Comparison of ENCODE assay signal across 8 cellular contexts in the genomic region with DNA sequence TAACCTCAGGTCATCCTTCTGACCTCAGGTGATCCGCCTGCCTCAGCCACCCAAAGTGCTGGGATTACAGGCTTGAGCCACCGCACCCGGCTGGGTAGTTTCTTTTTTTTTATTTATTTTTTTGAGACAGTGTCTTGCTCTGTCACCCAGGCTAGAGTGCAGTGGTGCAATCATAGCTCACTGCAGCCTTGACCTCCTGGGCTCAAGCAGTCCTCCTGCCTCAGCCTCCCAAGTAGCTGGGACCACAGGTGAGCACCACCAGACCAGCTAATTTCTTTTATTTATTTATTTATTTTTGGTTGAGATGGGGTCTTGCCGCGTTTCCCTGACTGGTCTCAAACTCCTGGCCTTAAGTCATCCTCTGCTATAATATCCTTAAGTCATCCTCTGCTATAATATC. TPM values are rescaled to one million over a fixed set of nuclear protein-coding genes. Genes with fewer than 3 reads are reported as not detected.
DNase-seq lines count a peak whose midpoint lies in the region; ATAC-seq, FAIRE-seq and TF ChIP-seq lines count a peak whose summit lies in the region.
"Not testable (repeated sequence)": the region's sequence is repeated elsewhere in the genome, so short reads cannot be mapped to it uniquely, and the experiment has no call there.

No MANE protein-coding gene starts in this region.

- BruUV-seq in HepG2 (replicated peaks; lab: Mats Ljungman, UMichigan): not testable (repeated sequence)

- H3K79me2 ChIP-seq in HepG2 (ENCODE audit: insufficient read depth, low read length): peaks cover 90% of the 10 kb centered on the region

- H3K27me3 Mint-ChIP-seq in CD4-positive, alpha-beta T cell; chondrocyte (ENCODE audit: low read depth); stimulated activated memory B cell treated with anti-CD40 and anti-IgM and Interleukin-4, amounts not matched to agents 10 μg/mL and 1 μg/mL and 100 μg/mL, for 72 hours: not testable (repeated sequence)

- CTCF ChIA-PET in CD4-positive, alpha-beta T cell (lab: Charles Lee); HepG2 (lab: Yijun Ruan, JAX; ENCODE audit: low intra/inter-chr PET ratio, low total read pairs): not testable (repeated sequence)

- not testable (repeated sequence) for TF ChIP-seq POLR2A in gastroesophageal sphincter (IDR thresholded peaks at IDR 0.05); HepG2 (IDR thresholded peaks at IDR 0.05; ENCODE audit: insufficient read depth in 1 of 2, low read depth in 2 of 2, low read length in 2 of 2); prostate gland (IDR thresholded peaks at IDR 0.05); transverse colon (IDR thresholded peaks at IDR 0.05)

- H3K27ac ChIP-seq in CD4-positive, alpha-beta T cell (ENCODE audit: low read depth, low read length); WERI-Rb-1; HepG2 (ENCODE audit: extremely low read length, insufficient read depth, low read length): not testable (repeated sequence)
- peak overlapping the region in 3 of 4 donors; percentile 67 to 88 (median 68) for H3K27ac ChIP-seq in gastroesophageal sphincter
- peak overlapping the region; percentile 44 to 75 for H3K27ac ChIP-seq in prostate gland
- H3K27ac ChIP-seq in transverse colon: peak overlapping the region; percentile 40 to 80 (median 52)

- not testable (repeated sequence) for ATAC-seq in CD4-positive, alpha-beta T cell (ENCODE audit: poor library complexity); gastroesophageal sphincter; HepG2; stimulated activated memory B cell treated with anti-CD40 and anti-IgM and Interleukin-4, amounts not matched to agents 10 μg/mL and 1 μg/mL and 100 μg/mL, for 72 hours

- H4K20me1 ChIP-seq in HepG2 (ENCODE audit: insufficient read depth, low read length): peaks cover 81% of the 10 kb centered on the region

- H3K27ac Mint-ChIP-seq in CD4-positive, alpha-beta T cell: peak overlapping the region; percentile 14
- peak overlapping the region; percentile 76 for H3K27ac Mint-ChIP-seq in chondrocyte (ENCODE audit: unreplicated experiment)
- H3K27ac Mint-ChIP-seq in stimulated activated memory B cell treated with anti-CD40 and anti-IgM and Interleukin-4, amounts not matched to agents 10 μg/mL and 1 μg/mL and 100 μg/mL, for 72 hours: peak overlapping the region; percentile 70

- H3K36me3 ChIP-seq in WERI-Rb-1, gastroesophageal sphincter, prostate gland, transverse colon: not testable (repeated sequence)
- H3K36me3 ChIP-seq in HepG2 (replicated peaks in 1 of 2; ENCODE audit: control insufficient read depth in 1 of 2, insufficient read depth in 2 of 2, low read length in 2 of 2): peaks cover 1 to 23% of the 10 kb centered on the region in 2 experiments; a peak in 4 of 5 replicates

- H3K4me3 Mint-ChIP-seq in CD4-positive, alpha-beta T cell; chondrocyte (ENCODE audit: unreplicated experiment); stimulated activated memory B cell treated with anti-CD40 and anti-IgM and Interleukin-4, amounts not matched to agents 10 μg/mL and 1 μg/mL and 100 μg/mL, for 72 hours: not testable (repeated sequence)

- H3K4me3 ChIP-seq in WERI-Rb-1 (ENCODE audit: low read depth, low read length); gastroesophageal sphincter; HepG2 (replicated peaks in 1 of 3; ENCODE audit: insufficient read depth in 1 of 3, low read depth in 2 of 3, low read length in 3 of 3); prostate gland; transverse colon: not testable (repeated sequence)

- TF ChIP-seq RAD21 in HepG2 (CRISPR knock-in tag; IDR thresholded peaks at IDR 0.05): not testable (repeated sequence)

- FAIRE-seq in HepG2 (lab: Jason Lieb, UNC): not testable (repeated sequence)

- intact Hi-C loops in CD4-positive, alpha-beta T cell (cut with DNase I, micrococcal nuclease): loop anchor here in 1 of 2 experiments (5.0 kb wide), 1 partner anchor 1755 kb away; the partner anchor contains the start of gene DAGLB
- intact Hi-C loops in HepG2 (cut with micrococcal nuclease; ENCODE audit: unreplicated experiment); transverse colon (cut with DNase I; ENCODE audit: low total_unique reads): not testable (repeated sequence)
- intact Hi-C loops in prostate gland (cut with DNase I): loop anchor here (2.0 kb wide), 1 partner anchor 52 kb away; no protein-coding TSS in a partner anchor

- H3K4me2 ChIP-seq in HepG2 (ENCODE audit: low read depth, low read length): not testable (repeated sequence)

- peaks cover 33% of the 10 kb centered on the region for H3K36me3 Mint-ChIP-seq in CD4-positive, alpha-beta T cell (ENCODE audit: low read depth)
- H3K36me3 Mint-ChIP-seq in chondrocyte (ENCODE audit: low read depth): not testable (repeated sequence)
- H3K36me3 Mint-ChIP-seq in stimulated activated memory B cell treated with anti-CD40 and anti-IgM and Interleukin-4, amounts not matched to agents 10 μg/mL and 1 μg/mL and 100 μg/mL, for 72 hours: peaks cover 24% of the 10 kb centered on the region

- not testable (repeated sequence) for H3K27me3 ChIP-seq in CD4-positive, alpha-beta T cell (ENCODE audit: control insufficient read depth, insufficient read depth, low read length); WERI-Rb-1 (ENCODE audit: insufficient read depth, low read depth, severe bottlenecking); gastroesophageal sphincter; HepG2 (ENCODE audit: control insufficient read depth in 1 of 2, insufficient read depth in 2 of 2, low read length in 2 of 2); prostate gland (replicated peaks; ENCODE audit: insufficient read depth); transverse colon

- 59 to 88% methylated on average over 5 of the region's 5 CpGs for whole genome bisulfite sequencing in gastroesophageal sphincter (ENCODE audit: low coverage in 1 of 2), 2 donors
- 90% methylated on average over 5 of the region's 5 CpGs for WGBS in HepG2 (ENCODE audit: low lambda C conversion rate)
- WGBS in prostate gland: 79% methylated on average over 5 of the region's 5 CpGs
- 66 to 85% methylated on average over 3 to 5 of the region's 5 CpGs for WGBS in transverse colon (ENCODE audit: low coverage in 1 of 2), 2 donors

- TF ChIP-seq EP300 in gastroesophageal sphincter (IDR thresholded peaks at IDR 0.05); HepG2 (IDR thresholded peaks at IDR 0.05; ENCODE audit: low read depth in 2 of 2, low read length in 2 of 2); HepG2 (CRISPR knock-in tag; IDR thresholded peaks at IDR 0.05; ENCODE audit: borderline replicate concordance); transverse colon (IDR thresholded peaks at IDR 0.05; ENCODE audit: low read depth): not testable (repeated sequence)

- H3K9me3 Mint-ChIP-seq in CD4-positive, alpha-beta T cell; chondrocyte (ENCODE audit: low read depth); stimulated activated memory B cell treated with anti-CD40 and anti-IgM and Interleukin-4, amounts not matched to agents 10 μg/mL and 1 μg/mL and 100 μg/mL, for 72 hours: not testable (repeated sequence)

- peaks cover 74% of the 10 kb centered on the region for H3K4me1 Mint-ChIP-seq in CD4-positive, alpha-beta T cell (ENCODE audit: low read depth)
- peaks cover 68% of the 10 kb centered on the region for H3K4me1 Mint-ChIP-seq in chondrocyte (ENCODE audit: low read depth)
- H3K4me1 Mint-ChIP-seq in stimulated activated memory B cell treated with anti-CD40 and anti-IgM and Interleukin-4, amounts not matched to agents 10 μg/mL and 1 μg/mL and 100 μg/mL, for 72 hours: peaks cover 72% of the 10 kb centered on the region

- not testable (repeated sequence) for H3K9me3 ChIP-seq in CD4-positive, alpha-beta T cell (ENCODE audit: control insufficient read depth, low read length); WERI-Rb-1 (ENCODE audit: severe bottlenecking); gastroesophageal sphincter; HepG2 (ENCODE audit: low read length); prostate gland; transverse colon

- not testable (repeated sequence) for H3K9ac ChIP-seq in HepG2 (ENCODE audit: insufficient read depth, low read depth, low read length)

- TF ChIP-seq CTCF in CD4-positive, alpha-beta T cell (IDR thresholded peaks at IDR 0.05); WERI-Rb-1 (IDR thresholded peaks at IDR 0.05; ENCODE audit: low read depth, low read length); chondrocyte (IDR thresholded peaks at IDR 0.05); gastroesophageal sphincter (IDR thresholded peaks at IDR 0.05); HepG2 (CRISPR knock-in tag; IDR thresholded peaks at IDR 0.05); prostate gland (IDR thresholded peaks at IDR 0.05); transverse colon (IDR thresholded peaks at IDR 0.05): not testable (repeated sequence)

- POLR2A ChIA-PET in CD4-positive, alpha-beta T cell (lab: Charles Lee): interaction anchor here (1.6 kb wide), 1 partner anchor 54 kb away, joined by 3 read pairs; no protein-coding TSS in a partner anchor
- POLR2A ChIA-PET in HepG2 (lab: Yijun Ruan, JAX): not testable (repeated sequence)

- peaks cover 0 to 96% (median 45%) of the 10 kb centered on the region in 3 donors for H3K4me1 ChIP-seq in gastroesophageal sphincter
- H3K4me1 ChIP-seq in HepG2 (ENCODE audit: insufficient read depth, low read length): peaks cover 48% of the 10 kb centered on the region
- H3K4me1 ChIP-seq in prostate gland (replicated peaks): not testable (repeated sequence)
- H3K4me1 ChIP-seq in transverse colon: peaks cover 12 to 62% (median 45%) of the 10 kb centered on the region in 4 donors

- H2AFZ ChIP-seq in HepG2 (ENCODE audit: low read length): not testable (repeated sequence)

- DNase-seq in CD4-positive, alpha-beta T cell; chondrocyte (ENCODE audit: low spot score); HepG2 (ENCODE audit: low spot score); prostate gland (ENCODE audit: low spot score); transverse colon: not testable (repeated sequence)
- peak; percentile 25 for DNase-seq in WERI-Rb-1

- in situ Hi-C loops in HepG2 (cut with HindIII; ENCODE audit: extremely low pct_ligation_motif_present, low pct_unique_long_range_greater_than_20kb); transverse colon (cut with MboI; ENCODE audit: low pct_ligation_motif_present in 1 of 4, low pct_unique_long_range_greater_than_20kb in 1 of 4, low sequenced_read_pairs in 3 of 4): not testable (repeated sequence)

RNA-seq across cellular contexts. Expression of gene FOXK1, which starts 10.5 kb away (rescaled TPM):
- total RNA-seq in CD4-positive, alpha-beta T cell: 10 to 100 TPM; 67.8 to 68.1 TPM
- total RNA-seq in chondrocyte: 53.3 to 78.3 TPM (median 77.9 TPM) in 3 replicates
- total RNA-seq in gastroesophageal sphincter: 10 to 100 TPM; 28.5 to 45.2 (median 30.0) TPM
- 8.8 and 9.7 TPM in 2 replicates for total RNA-seq in HepG2 (2016; rRNA removed; fragmentation: Illumina TruSeq; extraction: Trizol)
- total RNA-seq in HepG2 (2016; cell fraction: cytosol; rRNA removed; fragmentation: Illumina TruSeq; extraction: Trizol; ENCODE audit: low read depth): 20.0 and 23.4 TPM in 2 replicates
- total RNA-seq in HepG2 (2016; cell fraction: insoluble cytoplasmic fraction; rRNA removed; fragmentation: Illumina TruSeq; extraction: Trizol): 7.9 and 8.8 TPM in 2 replicates
- 8.0 and 8.3 TPM in 2 replicates for total RNA-seq in HepG2 (2016; cell fraction: membrane; rRNA removed; fragmentation: Illumina TruSeq; extraction: Trizol)
- 9.2 and 12.0 TPM in 2 replicates for total RNA-seq in HepG2 (2016; cell fraction: nucleus; rRNA removed; fragmentation: Illumina TruSeq; extraction: Trizol)
- polyA plus RNA-seq in HepG2 (2011; rRNA removed): 4.6 and 4.7 TPM in 2 replicates
- 1.7 and 2.8 TPM in 2 replicates for polyA plus RNA-seq in HepG2 (2011; cell fraction: cytosol; rRNA removed)
- polyA plus RNA-seq in HepG2 (2011; cell fraction: nucleus; rRNA removed): 17.7 and 24.7 TPM in 2 replicates
- polyA plus RNA-seq in HepG2 (2012): 4.4 and 4.8 TPM in 2 replicates
- 0.55 and 0.96 TPM in 2 replicates for polyA plus RNA-seq in HepG2 (2016; cell fraction: cytosol; fragmentation: Illumina TruSeq; extraction: Trizol; ENCODE audit: low read depth)
- 3.9 and 5.8 TPM in 2 replicates for polyA plus RNA-seq in HepG2 (2016; cell fraction: insoluble cytoplasmic fraction; fragmentation: Illumina TruSeq; extraction: Trizol; ENCODE audit: low read depth)
- 0.41 and 0.84 TPM in 2 replicates for polyA plus RNA-seq in HepG2 (2016; cell fraction: membrane; fragmentation: Illumina TruSeq; extraction: Trizol; ENCODE audit: low read depth)
- 15.3 and 17.1 TPM in 2 replicates for polyA plus RNA-seq in HepG2 (2016; cell fraction: nucleus; fragmentation: Illumina TruSeq; extraction: Trizol; ENCODE audit: insufficient read depth, low read depth)
- polyA minus RNA-seq in HepG2 (2011; rRNA and poly(A)+ RNA removed; ENCODE audit: low replicate concordance): 16.6 and 23.1 TPM in 2 replicates
- 12.9 and 14.4 TPM in 2 replicates for polyA minus RNA-seq in HepG2 (2011; cell fraction: cytosol; rRNA and poly(A)+ RNA removed)
- polyA minus RNA-seq in HepG2 (2011; cell fraction: nucleus; rRNA and poly(A)+ RNA removed): 16.2 and 17.8 TPM in 2 replicates
- total RNA-seq in prostate gland: 10 to 100 TPM; 17.3 to 47.5 TPM
- total RNA-seq in transverse colon: 10 to 100 TPM; 28.0 to 59.9 (median 34.2) TPM

Comparison
In these comparisons a context has a peak if more than half of its experiments do, and no peak if none do; other contexts are left out.
1. H3K27ac Mint-ChIP-seq: peak in every context shown above with its lines; median percentile 76 in chondrocyte; 70 in stimulated activated memory B cell treated with anti-CD40 and anti-IgM and Interleukin-4, amounts not matched to agents 10 μg/mL and 1 μg/mL and 100 μg/mL, for 72 hours; 14 in CD4-positive, alpha-beta T cell.